20 cellular contexts compared by ENCODE assay signal in genomic region chr12:12254549-12254948, GRCh38.
"Had no signal": no experiment of that assay in that cellular context is flagged by ENCODE, and none has a peak within 500 bp of the region (broad histone marks: within the 10 kb centered on the region; RNA-seq: fewer than 3 reads in every experiment).

No MANE protein-coding gene starts in this region.

- ATAC-seq: effector memory CD8-positive, alpha-beta T cell; naive thymus-derived CD4-positive, alpha-beta T cell; psoas muscle; right cardiac atrium; stimulated activated effector memory CD8-positive, alpha-beta T cell treated with anti-CD3 and anti-CD28 coated beads, Interleukin-12 subunit alpha, Interleukin-12 subunit beta, amount 100 ng/mL, for 72 hours had no signal

- H2AFZ ChIP-seq: neural progenitor cell had no signal

- H3K9ac ChIP-seq: neural progenitor cell had no signal

- H3K27me3 ChIP-seq: esophagus squamous epithelium, neural progenitor cell, sigmoid colon, stomach, thyroid gland had no signal

- H3K4me1 ChIP-seq: esophagus squamous epithelium had no signal

- H3K4me2 ChIP-seq: neural progenitor cell had no signal

- DNase-seq: effector memory CD8-positive, alpha-beta T cell; erythroblast; esophagus squamous epithelium; mammary epithelial cell; mesendoderm; midbrain; naive thymus-derived CD4-positive, alpha-beta T cell; posterior cingulate gyrus; psoas muscle; right cardiac atrium; sigmoid colon; stimulated activated CD4-positive, alpha-beta T cell treated with anti-CD3 and anti-CD28 coated beads, Interleukin-2, amount 100 ng/mL, for 24 hours; stimulated activated CD4-positive, alpha-beta T cell treated with anti-CD3 and anti-CD28 coated beads, Interleukin-4, amount 100 ng/mL, for 24 hours; stimulated activated naive CD4-positive, alpha-beta T cell treated with Interleukin-2 at 50 U/mL for 16 hours; stomach; thyroid gland; trophoblast cell had no signal

- H3K9me3 ChIP-seq: esophagus squamous epithelium, psoas muscle, sigmoid colon, stomach, thyroid gland had no signal

- H3K36me3 ChIP-seq: esophagus squamous epithelium, neural progenitor cell, sigmoid colon, stomach, thyroid gland had no signal

- H3K4me3 ChIP-seq: coronary artery, esophagus squamous epithelium, neural progenitor cell, psoas muscle, sigmoid colon, stomach, thyroid gland had no signal

- H3K27ac ChIP-seq: coronary artery, esophagus squamous epithelium, neural progenitor cell, psoas muscle, sigmoid colon, stomach, thyroid gland had no signal
